Comparison of ENCODE assay signal across 9 cellular contexts in genomic region chr15:63374686-63375520, GRCh38. TPM values are rescaled to one million over a fixed set of nuclear protein-coding genes. Genes with fewer than 3 reads are reported as not detected.
A peak's percentile ranks its signal among the peaks of the same experiment; 100 is the strongest.
DNase-seq lines count a peak whose midpoint lies in the region; TF ChIP-seq lines count a peak whose summit lies in the region.
"Had no signal": no experiment of that assay in that cellular context is flagged by ENCODE, and none has a peak within 500 bp of the region (broad histone marks: within the 10 kb centered on the region; RNA-seq: fewer than 3 reads in every experiment).

No MANE protein-coding gene starts in this region.

- no peak overlapping the region for H3K4me3 ChIP-seq in SK-N-SH (ENCODE audit: low read depth in 2 of 2, low read length in 1 of 2)
- H3K4me3 ChIP-seq in fibroblast of lung (replicated peaks in 1 of 4; ENCODE audit: control extremely low read depth in 1 of 4, insufficient read depth in 1 of 4, low read depth in 3 of 4, low read length in 4 of 4), result peak overlapping the region in 2 of 4 experiments; percentile 11 to 21
- H3K4me3 ChIP-seq in effector memory CD4-positive, alpha-beta T cell (ENCODE audit: insufficient read depth, low read depth, low read length, poor library complexity, severe bottlenecking), result no peak overlapping the region
- H3K4me3 ChIP-seq in Caco-2 (ENCODE audit: low read depth, low read length), result no peak overlapping the region

- no TSS peak for BruUV-seq in Caco-2 (replicated peaks; lab: Mats Ljungman, UMichigan)

- H3K79me2 ChIP-seq in SK-N-SH (ENCODE audit: insufficient read depth) (peaks cover 56% of the 10 kb centered on the region), fibroblast of lung (ENCODE audit: control insufficient read depth, insufficient read depth, low read length) (no peaks in the 10 kb centered on the region)

- 32% methylated on average over 11 of the region's 11 CpGs for WGBS in SK-N-SH (ENCODE audit: low lambda C conversion rate)

- no peaks in the 10 kb centered on the region for H3K9me2 ChIP-seq in SK-N-SH

- POLR2A ChIA-PET in SK-N-SH (lab: Yijun Ruan, JAX), result no interaction called here
- POLR2A ChIA-PET in Caco-2 (lab: Charles Lee), result no interaction called here

- H3K27ac Mint-ChIP-seq in CD14-positive monocyte (peak overlapping the region in 3 of 7 donors; percentile 12 to 66 (median 47)), Caco-2 (ENCODE audit: unreplicated experiment) (no peak overlapping the region)

- no peak for TF ChIP-seq EP300 in SK-N-SH (IDR thresholded peaks at IDR 0.05; ENCODE audit: borderline replicate concordance in 1 of 2, low read depth in 1 of 2, low read length in 1 of 2)

- H3K9me3 ChIP-seq in SK-N-SH (no peaks in the 10 kb centered on the region), fibroblast of lung (ENCODE audit: control insufficient read depth, insufficient read depth, low read depth, low read length) (no peaks in the 10 kb centered on the region), Caco-2 (no peaks in the 10 kb centered on the region)
- no peaks in the 10 kb centered on the region for H3K9me3 ChIP-seq in effector memory CD4-positive, alpha-beta T cell (ENCODE audit: control insufficient read depth, low read length)

- H3K4me2 ChIP-seq in SK-N-SH, result peak overlapping the region; percentile 71
- peak overlapping the region; percentile 75 for H3K4me2 ChIP-seq in fibroblast of lung (ENCODE audit: extremely low read depth, insufficient read depth, low read length)

- H3K4me1 Mint-ChIP-seq in CD14-positive monocyte (peaks cover 31% of the 10 kb centered on the region), Caco-2 (ENCODE audit: low read depth, unreplicated experiment) (peaks cover 3% of the 10 kb centered on the region)

- CTCF ChIA-PET in SK-N-SH (lab: Yijun Ruan, JAX) (no interaction called here), Caco-2 (lab: Charles Lee) (no interaction called here)

- H3K36me3 Mint-ChIP-seq in CD14-positive monocyte, result no peaks in the 10 kb centered on the region
- H3K36me3 Mint-ChIP-seq in Caco-2 (ENCODE audit: insufficient read depth, unreplicated experiment), result peaks cover 2% of the 10 kb centered on the region

- H4K20me1 ChIP-seq in SK-N-SH (ENCODE audit: insufficient read depth) (no peaks in the 10 kb centered on the region), fibroblast of lung (ENCODE audit: control insufficient read depth, extremely low read depth, insufficient read depth, low read length) (no peaks in the 10 kb centered on the region)

- TF ChIP-seq CTCF in SK-N-SH (IDR thresholded peaks at IDR 0.05) (no peak), fibroblast of lung (conservative IDR thresholded peaks at IDR 0.05 in 1 of 2, IDR thresholded peaks at IDR 0.05 in 1 of 2; ENCODE audit: low read depth in 1 of 2, low read length in 2 of 2) (no peak), CD14-positive monocyte (IDR thresholded peaks at IDR 0.05) (no peak), Caco-2 (IDR thresholded peaks at IDR 0.05; ENCODE audit: insufficient read depth in 1 of 2, low read depth in 1 of 2, low read length in 1 of 2, severe bottlenecking in 1 of 2, unreplicated experiment in 1 of 2) (no peak)

- peak overlapping the region; percentile 7; the same call in 1 of the 2 replicates for H3K9ac ChIP-seq in SK-N-SH
- H3K9ac ChIP-seq in fibroblast of lung (ENCODE audit: insufficient read depth, low read length), result no peak overlapping the region

- TF ChIP-seq RAD21 in SK-N-SH (IDR thresholded peaks at IDR 0.05; ENCODE audit: low read length), result no peak

- DNase-seq in NCI-H1092 treated with DMSO at 0.1 percent for 48 hours (lab: John Stamatoyannopoulos, UW), result peak; percentile 11
- DNase-seq in NCI-H1092 (lab: John Stamatoyannopoulos, UW), result no peak
- no peak for DNase-seq in SK-N-SH
- DNase-seq in fibroblast of lung (ENCODE audit: low read depth in 2 of 2), result peak; percentile 78 to 87
- DNase-seq in renal cortical epithelial cell (ENCODE audit: low read depth), result peak; percentile 88
- DNase-seq in effector memory CD4-positive, alpha-beta T cell, result no peak
- DNase-seq in CD14-positive monocyte (ENCODE audit: low spot score), result no peak
- DNase-seq in Caco-2, result no peak

- H3K36me3 ChIP-seq in SK-N-SH (replicated peaks in 1 of 2; ENCODE audit: control insufficient read depth in 1 of 2, insufficient read depth in 2 of 2, low read length in 1 of 2), result no peaks in the 10 kb centered on the region
- H3K36me3 ChIP-seq in fibroblast of lung (ENCODE audit: control insufficient read depth, insufficient read depth, low read length), result peaks cover 3% of the 10 kb centered on the region
- H3K36me3 ChIP-seq in effector memory CD4-positive, alpha-beta T cell (ENCODE audit: control insufficient read depth, insufficient read depth, low read length), result no peaks in the 10 kb centered on the region
- H3K36me3 ChIP-seq in Caco-2 (ENCODE audit: control insufficient read depth, insufficient read depth, low read length), result no peaks in the 10 kb centered on the region

- H3K27ac ChIP-seq in SK-N-SH (ENCODE audit: low read depth in 2 of 2, low read length in 1 of 2) (peak overlapping the region; percentile 20 to 88; a peak in 3 of 4 replicates), fibroblast of lung (ENCODE audit: insufficient read depth, low read length) (peak overlapping the region; percentile 77)
- no peak overlapping the region for H3K27ac ChIP-seq in effector memory CD4-positive, alpha-beta T cell (ENCODE audit: insufficient read depth, low read length, poor library complexity, severe bottlenecking)
- H3K27ac ChIP-seq: 22Rv1 had no signal

- peaks cover 40% of the 10 kb centered on the region for H3F3A ChIP-seq in SK-N-SH (replicated peaks; ENCODE audit: insufficient read depth)

- H3K4me3 Mint-ChIP-seq in CD14-positive monocyte (peak overlapping the region in 1 of 2 donors; percentile 68), Caco-2 (ENCODE audit: unreplicated experiment) (no peak overlapping the region)

- no peaks in the 10 kb centered on the region for H3K9me3 Mint-ChIP-seq in CD14-positive monocyte
- H3K9me3 Mint-ChIP-seq in Caco-2 (ENCODE audit: unreplicated experiment), result no peaks in the 10 kb centered on the region

- peaks cover 25 to 61% of the 10 kb centered on the region in 2 experiments; a peak in 3 of 4 replicates for H3K4me1 ChIP-seq in SK-N-SH (ENCODE audit: control insufficient read depth in 1 of 2, insufficient read depth in 2 of 2, low read depth in 1 of 2, low read length in 1 of 2)
- H3K4me1 ChIP-seq in fibroblast of lung (ENCODE audit: control insufficient read depth, extremely low read depth, insufficient read depth, low read length), result peaks cover 38% of the 10 kb centered on the region
- H3K4me1 ChIP-seq in effector memory CD4-positive, alpha-beta T cell (ENCODE audit: control insufficient read depth, insufficient read depth, low read length, poor library complexity, severe bottlenecking), result no peaks in the 10 kb centered on the region
- no peaks in the 10 kb centered on the region for H3K4me1 ChIP-seq in Caco-2

- H2AFZ ChIP-seq in SK-N-SH (ENCODE audit: low read depth), result no peak overlapping the region
- H2AFZ ChIP-seq in fibroblast of lung (ENCODE audit: low read length), result no peak overlapping the region

- intact Hi-C loops in CD14-positive monocyte (cut with micrococcal nuclease) (no loop called here), Caco-2 (cut with micrococcal nuclease; ENCODE audit: unreplicated experiment) (no loop called here)

- H3K27me3 ChIP-seq in SK-N-SH (ENCODE audit: insufficient read depth) (no peaks in the 10 kb centered on the region), fibroblast of lung (ENCODE audit: control insufficient read depth, insufficient read depth, low read length) (no peaks in the 10 kb centered on the region), Caco-2 (replicated peaks; ENCODE audit: control insufficient read depth, insufficient read depth, low read length) (no peaks in the 10 kb centered on the region)
- peaks cover 8% of the 10 kb centered on the region for H3K27me3 ChIP-seq in effector memory CD4-positive, alpha-beta T cell (replicated peaks; ENCODE audit: control insufficient read depth, insufficient read depth, low read length, poor library complexity, severe bottlenecking)

- H3K27me3 Mint-ChIP-seq in CD14-positive monocyte (ENCODE audit: low read depth in 3 of 3), result peaks cover 7 to 13% (median 9%) of the 10 kb centered on the region in 3 donors
- H3K27me3 Mint-ChIP-seq in Caco-2 (ENCODE audit: insufficient read depth, unreplicated experiment), result peaks cover 3% of the 10 kb centered on the region

TF ChIP-seq in SK-N-SH, 30 proteins besides CTCF, POLR2A, EP300 and RAD21 (continues in another document):
- TF ChIP-seq YY1 (IDR thresholded peaks at IDR 0.05; ENCODE audit: low read depth), result no peak
- no peak for TF ChIP-seq GATA2 (CRISPR knock-in tag; IDR thresholded peaks at IDR 0.05)
- TF ChIP-seq TCF12 (IDR thresholded peaks at IDR 0.05), result peak; percentile 35
- no peak for TF ChIP-seq USF2 (IDR thresholded peaks at IDR 0.05; ENCODE audit: borderline replicate concordance, low read depth, low read length)
- no peak for TF ChIP-seq RXRA (IDR thresholded peaks at IDR 0.05; ENCODE audit: borderline replicate concordance, low read depth)
- no peak for TF ChIP-seq USF1 (IDR thresholded peaks at IDR 0.05; ENCODE audit: borderline replicate concordance, low read depth)

RNA-seq across cellular contexts. Expression of gene CA12, which starts 6.7 kb away (rescaled TPM):
- 39.4 and 44.3 TPM in 2 replicates for polyA plus RNA-seq in SK-N-SH (2012; rRNA removed)
- polyA plus RNA-seq in SK-N-SH (2012; cell fraction: cytosol; rRNA removed), result 32.6 and 41.3 TPM in 2 replicates
- 25.4 and 33.6 TPM in 2 replicates for polyA plus RNA-seq in SK-N-SH (2012; cell fraction: nucleus; rRNA removed)
- 41.9 and 48.4 TPM in 2 replicates for total RNA-seq in fibroblast of lung
- polyA plus RNA-seq in fibroblast of lung, result 30.6 and 42.3 TPM in 2 replicates
- 23.2 and 31.1 TPM in 2 replicates for polyA plus RNA-seq in fibroblast of lung (2012)
- 18.2 and 22.0 TPM in 2 replicates for polyA minus RNA-seq in fibroblast of lung (ENCODE audit: low replicate concordance)
- total RNA-seq in renal cortical epithelial cell, result 19.6 and 26.4 TPM in 2 replicates
- not detected for polyA plus RNA-seq in CD14-positive monocyte
- 1.0 and 1.3 TPM in 2 replicates for total RNA-seq in Caco-2 (2022)

Comparison
In these comparisons a context has a peak if more than half of its experiments do, and no peak if none do; other contexts are left out.
1. DNase-seq: peak in NCI-H1092 treated with DMSO at 0.1 percent for 48 hours (single experiment), fibroblast of lung (2 of 2) and renal cortical epithelial cell (single experiment); none in NCI-H1092 (single experiment), SK-N-SH (single experiment), effector memory CD4-positive, alpha-beta T cell (0 of 3), CD14-positive monocyte (single experiment) and Caco-2 (0 of 2).